Comparison of ENCODE assay signal across 19 cellular contexts in genomic region chr1:228181635-228182034, GRCh38. TPM values are rescaled to one million over a fixed set of nuclear protein-coding genes. Genes with fewer than 3 reads are reported as not detected.
DNase-seq lines count a peak whose midpoint lies in the region; ATAC-seq and TF ChIP-seq lines count a peak whose summit lies in the region.
"Had no signal": no experiment of that assay in that cellular context is flagged by ENCODE, and none has a peak within 500 bp of the region (broad histone marks: within the 10 kb centered on the region; RNA-seq: fewer than 3 reads in every experiment).

No MANE protein-coding gene starts in this region.

- WGBS in upper lobe of left lung, 2 donors, result 71 to 84% methylated on average over 9 of the region's 9 CpGs

- peak overlapping the region; percentile 43 to 86 (median 54) for H3K27ac ChIP-seq in upper lobe of left lung

- H3K4me3 Mint-ChIP-seq in immature natural killer cell (no peak overlapping the region), progenitor cell of endocrine pancreas (ENCODE audit: low read depth) (no peak overlapping the region)

- no peak overlapping the region for H3K4me3 ChIP-seq in upper lobe of left lung

- no peak for TF ChIP-seq CTCF in progenitor cell of endocrine pancreas (IDR thresholded peaks at IDR 0.05; ENCODE audit: unreplicated experiment)
- TF ChIP-seq CTCF in upper lobe of left lung (IDR thresholded peaks at IDR 0.05), result no peak

- TF ChIP-seq POLR2A in upper lobe of left lung (IDR thresholded peaks at IDR 0.05), result no peak

- TF ChIP-seq EP300 in upper lobe of left lung (IDR thresholded peaks at IDR 0.05), result no peak

- peaks cover 45 to 56% of the 10 kb centered on the region in 2 donors for H3K4me1 Mint-ChIP-seq in immature natural killer cell
- H3K4me1 Mint-ChIP-seq in progenitor cell of endocrine pancreas (ENCODE audit: low read depth), result no peaks in the 10 kb centered on the region

- H3K36me3 ChIP-seq in upper lobe of left lung, result no peaks in the 10 kb centered on the region
- H3K36me3 ChIP-seq: BE2C had no signal

- intact Hi-C loops in Right ventricle myocardium superior (cut with DNase I), result no loop called here
- intact Hi-C loops in cardiac septum (cut with DNase I), result no loop called here

- ATAC-seq in Right ventricle myocardium superior (ENCODE audit: poor library complexity) (peak; percentile 20), upper lobe of left lung (ENCODE audit: low FRiP score in 2 of 2) (no peak)
- ATAC-seq: HCT116 had no signal

- no peaks in the 10 kb centered on the region for H3K9me3 ChIP-seq in upper lobe of left lung
- H3K9me3 ChIP-seq: BE2C had no signal

- peaks cover 17 to 32% (median 26%) of the 10 kb centered on the region in 4 donors for H3K4me1 ChIP-seq in upper lobe of left lung

- H3K36me3 Mint-ChIP-seq in immature natural killer cell, result peaks cover 0 to 5% (median 3%) of the 10 kb centered on the region in 3 donors
- H3K36me3 Mint-ChIP-seq in progenitor cell of endocrine pancreas (ENCODE audit: insufficient read depth), result no peaks in the 10 kb centered on the region
- H3K36me3 Mint-ChIP-seq: CD4-positive, CD25-positive, alpha-beta regulatory T cell had no signal

- H3K9me3 Mint-ChIP-seq in immature natural killer cell (no peaks in the 10 kb centered on the region), progenitor cell of endocrine pancreas (ENCODE audit: low read depth) (no peaks in the 10 kb centered on the region)

- H3K27me3 Mint-ChIP-seq in immature natural killer cell (ENCODE audit: low read depth in 3 of 3), result peaks cover 13 to 34% (median 24%) of the 10 kb centered on the region in 3 donors
- H3K27me3 Mint-ChIP-seq in progenitor cell of endocrine pancreas, result no peaks in the 10 kb centered on the region
- H3K27me3 Mint-ChIP-seq: CD4-positive, CD25-positive, alpha-beta regulatory T cell had no signal

- DNase-seq in Right ventricle myocardium superior (no peak), cardiac septum (ENCODE audit: low spot score) (no peak), immature natural killer cell (no peak), progenitor cell of endocrine pancreas (ENCODE audit: low spot score, unreplicated experiment) (no peak), upper lobe of left lung (no peak), SHP77 (lab: John Stamatoyannopoulos, UW) (no peak)
- no peak for DNase-seq in activated T-cell treated with anti-CD3 and anti-CD28 coated beads, Interleukin-2, amount 50 U/mL, for 48 hours
- DNase-seq: BE2C; CD4-positive, CD25-positive, alpha-beta regulatory T cell; DMS79 treated with DMSO at 0.1 percent for 48 hours; Karpas-422; NCI-H1417; NCI-H1694 treated with DMSO at 0.1 percent for 48 hours; NCI-H2081 treated with DMSO at 0.1 percent for 48 hours; NCI-H2171 treated with DMSO at 0.1 percent for 48 hours; NCI-H446; NCI-H526 treated with DMSO at 0.1 percent for 48 hours; OCI-M1 had no signal

- peak overlapping the region in 4 of 6 donors; percentile 54 to 69 (median 60) for H3K27ac Mint-ChIP-seq in immature natural killer cell
- peak overlapping the region; percentile 29 for H3K27ac Mint-ChIP-seq in progenitor cell of endocrine pancreas
- H3K27ac Mint-ChIP-seq: CD4-positive, CD25-positive, alpha-beta regulatory T cell had no signal

- H3K27me3 ChIP-seq in upper lobe of left lung, result no peaks in the 10 kb centered on the region
- H3K27me3 ChIP-seq: BE2C had no signal

RNA-seq across cellular contexts. Expression of gene IBA57, which starts 16.0 kb away (rescaled TPM):
- total RNA-seq in Right ventricle myocardium superior (14.8 TPM), cardiac septum (16.6 TPM), progenitor cell of endocrine pancreas (9.7 and 11.2 TPM in 2 replicates), upper lobe of left lung (10 to 100 TPM in 4 of 6 donors, 1 to 10 TPM in 2; 6.1 to 19.3 (median 13.9) TPM)
- polyA plus RNA-seq in immature natural killer cell, result 1 to 10 TPM; 2.0 to 4.4 (median 2.0) TPM

RNA-seq across cellular contexts. Expression of gene OBSCN, which starts 26.2 kb away (rescaled TPM):
- total RNA-seq in Right ventricle myocardium superior, result 316 TPM
- total RNA-seq in cardiac septum, result 396 TPM
- polyA plus RNA-seq in immature natural killer cell, result 1 to 10 TPM in 1 of 3 donors, under 1 TPM in 1, not detected in 1; 0.19 to 1.9 TPM
- 57.3 and 57.5 TPM in 2 replicates for total RNA-seq in progenitor cell of endocrine pancreas
- total RNA-seq in upper lobe of left lung, result 100 to 1,000 TPM in 1 of 6 donors, 10 to 100 TPM in 5; 15.7 to 160 (median 47.0) TPM

RNA-seq across cellular contexts. Expression of gene GJC2, which starts 31.9 kb away (rescaled TPM):
- total RNA-seq in Right ventricle myocardium superior (1.6 TPM), cardiac septum (1.6 TPM), progenitor cell of endocrine pancreas (1.7 and 2.1 TPM in 2 replicates), upper lobe of left lung (1 to 10 TPM; 1.4 to 8.7 (median 2.0) TPM)
- polyA plus RNA-seq in immature natural killer cell, result not detected
- polyA plus RNA-seq: CD4-positive, CD25-positive, alpha-beta regulatory T cell had no signal

RNA-seq across cellular contexts. Expression of gene GUK1, which starts 41.6 kb away (rescaled TPM):
- total RNA-seq in Right ventricle myocardium superior, result 143 TPM
- 213 TPM for total RNA-seq in cardiac septum
- 100 to 1,000 TPM; 516 to 803 (median 763) TPM for polyA plus RNA-seq in immature natural killer cell
- total RNA-seq in progenitor cell of endocrine pancreas, result 96.3 and 101 TPM in 2 replicates
- 100 to 1,000 TPM; 198 to 385 (median 269) TPM for total RNA-seq in upper lobe of left lung
